Comparison of ENCODE assay signal across 9 cellular contexts in the genomic region with DNA sequence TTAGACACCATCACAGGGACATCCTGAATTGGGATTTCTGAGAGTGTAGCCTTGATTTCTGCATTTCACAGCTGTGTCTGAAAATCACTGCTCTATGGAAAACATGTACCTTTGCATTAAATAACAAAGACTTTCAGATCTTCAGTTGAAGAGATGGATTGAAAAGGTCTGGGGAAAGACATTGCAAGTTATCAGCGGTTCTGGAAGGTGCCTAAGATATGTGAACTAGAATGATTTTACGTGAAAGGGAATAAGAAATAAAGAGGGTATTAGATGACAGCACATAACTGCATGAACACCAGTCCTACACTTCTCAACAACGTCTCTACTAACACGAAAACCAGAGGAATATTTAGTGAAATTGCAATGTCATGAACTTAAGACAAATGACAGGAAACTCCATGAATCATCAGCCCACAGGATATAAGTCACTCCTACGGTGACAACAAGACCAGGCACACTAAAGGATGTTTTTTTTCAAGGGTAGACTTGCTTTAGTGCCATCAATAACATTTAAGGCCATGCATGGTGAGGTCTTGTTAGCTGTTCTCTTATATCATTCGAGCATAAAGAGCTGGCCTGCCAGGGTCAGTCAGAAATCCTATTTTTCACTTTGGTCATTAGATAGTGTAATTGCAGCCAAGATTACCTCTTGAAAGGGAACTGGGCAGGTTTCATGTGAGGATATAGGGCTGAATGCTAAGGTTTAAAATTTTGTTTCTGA.
DNase-seq lines count a peak whose midpoint lies in the region; ATAC-seq, FAIRE-seq and TF ChIP-seq lines count a peak whose summit lies in the region.
"Had no signal": no experiment of that assay in that cellular context is flagged by ENCODE, and none has a peak within 500 bp of the region (broad histone marks: within the 10 kb centered on the region; RNA-seq: fewer than 3 reads in every experiment).

No MANE protein-coding gene starts in this region.

- no peaks in the 10 kb centered on the region for H3K27me3 Mint-ChIP-seq in CD14-positive monocyte (ENCODE audit: low read depth in 3 of 3)
- H3K27me3 Mint-ChIP-seq in activated CD4-positive, alpha-beta memory T cell treated with anti-CD3 and anti-CD28 coated beads, Interleukin-2, amount 10 ng/mL, durations not matched to agents 7 days and 5 days: peaks cover 14% of the 10 kb centered on the region

- H3K36me3 ChIP-seq in HUES64 (ENCODE audit: insufficient read depth, low read length) (no peaks in the 10 kb centered on the region), left lung (no peaks in the 10 kb centered on the region)

- peaks cover 30% of the 10 kb centered on the region for H3K4me1 Mint-ChIP-seq in CD14-positive monocyte
- peaks cover 34% of the 10 kb centered on the region for H3K4me1 Mint-ChIP-seq in activated CD4-positive, alpha-beta memory T cell treated with anti-CD3 and anti-CD28 coated beads, Interleukin-2, amount 10 ng/mL, durations not matched to agents 7 days and 5 days

- POLR2A ChIA-PET in activated CD4-positive, alpha-beta memory T cell treated with anti-CD3 and anti-CD28 coated beads, Interleukin-2, amount 10 ng/mL, durations not matched to agents 7 days and 5 days (lab: Charles Lee): no interaction called here

- intact Hi-C loops in CD14-positive monocyte (cut with micrococcal nuclease): loop anchor here in 1 of 2 donors (2.0 kb wide), 1 partner anchor 16 kb away; no protein-coding TSS in a partner anchor
- intact Hi-C loops in left lung (cut with DNase I): no loop called here

- ATAC-seq in left lung (peak; percentile 55), HG03442 (IDR thresholded peaks at IDR 0.05; ENCODE audit: unreplicated experiment) (no peak)

- H3K27me3 ChIP-seq in HUES64 (ENCODE audit: insufficient read depth, low read length) (no peaks in the 10 kb centered on the region), left lung (no peaks in the 10 kb centered on the region)

- peak overlapping the region in 1 of 2 donors; percentile 77 for H3K4me3 Mint-ChIP-seq in CD14-positive monocyte
- peak overlapping the region; percentile 43 for H3K4me3 Mint-ChIP-seq in activated CD4-positive, alpha-beta memory T cell treated with anti-CD3 and anti-CD28 coated beads, Interleukin-2, amount 10 ng/mL, durations not matched to agents 7 days and 5 days

- 90% methylated on average over 5 of the region's 6 CpGs for WGBS in HUES64

- TF ChIP-seq CTCF in CD14-positive monocyte (IDR thresholded peaks at IDR 0.05) (no peak), left lung (IDR thresholded peaks at IDR 0.05) (no peak)

- H3K9ac ChIP-seq in HUES64 (ENCODE audit: low read depth, low read length): no peak overlapping the region

- no peak for FAIRE-seq in GM19239 (lab: Jason Lieb, UNC)

- H3K9me3 Mint-ChIP-seq in CD14-positive monocyte: peaks cover 0 to 16% (median 4%) of the 10 kb centered on the region in 7 donors
- H3K9me3 Mint-ChIP-seq in activated CD4-positive, alpha-beta memory T cell treated with anti-CD3 and anti-CD28 coated beads, Interleukin-2, amount 10 ng/mL, durations not matched to agents 7 days and 5 days: peaks cover 9% of the 10 kb centered on the region

- H3K27ac Mint-ChIP-seq in CD14-positive monocyte: peak overlapping the region; percentile 93 to 100 (median 98)
- H3K27ac Mint-ChIP-seq in activated CD4-positive, alpha-beta memory T cell treated with anti-CD3 and anti-CD28 coated beads, Interleukin-2, amount 10 ng/mL, durations not matched to agents 7 days and 5 days: peak overlapping the region; percentile 87

- H3K4me3 ChIP-seq in HUES64 (ENCODE audit: low read length) (no peak overlapping the region), left lung (no peak overlapping the region)

- DNase-seq in CD14-positive monocyte (ENCODE audit: low spot score): peak; percentile 61
- no peak for DNase-seq in activated CD4-positive, alpha-beta memory T cell treated with anti-CD3 and anti-CD28 coated beads, Interleukin-2, amount 10 ng/mL, durations not matched to agents 7 days and 5 days
- DNase-seq in left lung: no peak
- no peak for DNase-seq in NCI-H526 treated with DMSO at 0.1 percent for 48 hours (lab: John Stamatoyannopoulos, UW)
- DNase-seq in stimulated activated CD4-positive, alpha-beta T cell treated with anti-CD3 and anti-CD28 coated beads, Interleukin-12 subunit alpha, Interleukin-12 subunit beta, amount 100 ng/mL, for 4 hours: no peak
- no peak for DNase-seq in GM19239 (ENCODE audit: insufficient read length, low spot score)
- DNase-seq: NCI-H526 had no signal

- peak overlapping the region; percentile 2; the same call in 1 of the 2 replicates for H3K27ac ChIP-seq in HUES64 (ENCODE audit: low read depth, low read length)
- H3K27ac ChIP-seq in left lung: peak overlapping the region in 1 of 2 donors; percentile 77

- H3K4me1 ChIP-seq in HUES64 (ENCODE audit: insufficient read depth, low read length) (no peaks in the 10 kb centered on the region), left lung (peaks cover 0 to 9% of the 10 kb centered on the region in 2 donors)

- CTCF ChIA-PET in activated CD4-positive, alpha-beta memory T cell treated with anti-CD3 and anti-CD28 coated beads, Interleukin-2, amount 10 ng/mL, durations not matched to agents 7 days and 5 days (lab: Charles Lee): no interaction called here

- H3K36me3 Mint-ChIP-seq in CD14-positive monocyte: peaks cover 12 to 13% of the 10 kb centered on the region in 2 donors
- H3K36me3 Mint-ChIP-seq in activated CD4-positive, alpha-beta memory T cell treated with anti-CD3 and anti-CD28 coated beads, Interleukin-2, amount 10 ng/mL, durations not matched to agents 7 days and 5 days (ENCODE audit: low read depth): peaks cover 12% of the 10 kb centered on the region

- H3K9me3 ChIP-seq in HUES64 (ENCODE audit: insufficient read depth, low read depth, low read length) (no peaks in the 10 kb centered on the region), left lung (no peaks in the 10 kb centered on the region)
